21 cellular contexts compared by ENCODE assay signal in genomic region chr7:112763996-112764395, GRCh38. TPM values are rescaled to one million over a fixed set of nuclear protein-coding genes. Genes with fewer than 3 reads are reported as not detected.
DNase-seq lines count a peak whose midpoint lies in the region; ATAC-seq and FAIRE-seq lines count a peak whose summit lies in the region.
"Had no signal": no experiment of that assay in that cellular context is flagged by ENCODE, and none has a peak within 500 bp of the region (broad histone marks: within the 10 kb centered on the region; RNA-seq: fewer than 3 reads in every experiment).

No MANE protein-coding gene starts in this region.

- ATAC-seq in activated naive CD8-positive, alpha-beta T cell treated with anti-CD3 and anti-CD28 coated beads, Interleukin-2, amount 10 ng/mL, durations not matched to agents 7 days and 5 days (ENCODE audit: low read depth): no peak
- no peak for ATAC-seq in activated naive CD8-positive, alpha-beta T cell treated with anti-CD3 and anti-CD28 coated beads, Interleukin-2, amount 50 U/mL, for 24 hours
- ATAC-seq: Panc1 had no signal

- H3K9me3 Mint-ChIP-seq in activated naive CD8-positive, alpha-beta T cell treated with anti-CD3 and anti-CD28 coated beads, Interleukin-2, amount 10 ng/mL, durations not matched to agents 7 days and 5 days: no peaks in the 10 kb centered on the region
- H3K9me3 Mint-ChIP-seq in activated naive CD8-positive, alpha-beta T cell treated with anti-CD3 and anti-CD28 coated beads, Interleukin-2, amount 50 U/mL, for 24 hours: no peaks in the 10 kb centered on the region
- no peaks in the 10 kb centered on the region for H3K9me3 Mint-ChIP-seq in activated CD4-positive, alpha-beta memory T cell treated with anti-CD3 and anti-CD28 coated beads, Interleukin-2, amount 10 ng/mL, durations not matched to agents 7 days and 5 days
- H3K9me3 Mint-ChIP-seq: CD14-positive monocyte had no signal

- peak overlapping the region; percentile 3 for H3K27ac Mint-ChIP-seq in activated naive CD8-positive, alpha-beta T cell treated with anti-CD3 and anti-CD28 coated beads, Interleukin-2, amount 10 ng/mL, durations not matched to agents 7 days and 5 days
- H3K27ac Mint-ChIP-seq in activated naive CD8-positive, alpha-beta T cell treated with anti-CD3 and anti-CD28 coated beads, Interleukin-2, amount 50 U/mL, for 24 hours: no peak overlapping the region
- no peak overlapping the region for H3K27ac Mint-ChIP-seq in activated CD4-positive, alpha-beta memory T cell treated with anti-CD3 and anti-CD28 coated beads, Interleukin-2, amount 10 ng/mL, durations not matched to agents 7 days and 5 days
- H3K27ac Mint-ChIP-seq: CD14-positive monocyte had no signal

- peaks cover 3% of the 10 kb centered on the region for H3K36me3 Mint-ChIP-seq in activated naive CD8-positive, alpha-beta T cell treated with anti-CD3 and anti-CD28 coated beads, Interleukin-2, amount 10 ng/mL, durations not matched to agents 7 days and 5 days
- H3K36me3 Mint-ChIP-seq in activated naive CD8-positive, alpha-beta T cell treated with anti-CD3 and anti-CD28 coated beads, Interleukin-2, amount 50 U/mL, for 24 hours (ENCODE audit: low read depth): peaks cover 11% of the 10 kb centered on the region
- H3K36me3 Mint-ChIP-seq in activated CD4-positive, alpha-beta memory T cell treated with anti-CD3 and anti-CD28 coated beads, Interleukin-2, amount 10 ng/mL, durations not matched to agents 7 days and 5 days (ENCODE audit: low read depth): peaks cover 11% of the 10 kb centered on the region

- no peaks in the 10 kb centered on the region for H3K27me3 Mint-ChIP-seq in activated naive CD8-positive, alpha-beta T cell treated with anti-CD3 and anti-CD28 coated beads, Interleukin-2, amount 10 ng/mL, durations not matched to agents 7 days and 5 days
- H3K27me3 Mint-ChIP-seq in activated naive CD8-positive, alpha-beta T cell treated with anti-CD3 and anti-CD28 coated beads, Interleukin-2, amount 50 U/mL, for 24 hours: no peaks in the 10 kb centered on the region
- no peaks in the 10 kb centered on the region for H3K27me3 Mint-ChIP-seq in activated CD4-positive, alpha-beta memory T cell treated with anti-CD3 and anti-CD28 coated beads, Interleukin-2, amount 10 ng/mL, durations not matched to agents 7 days and 5 days

- H3K4me1 Mint-ChIP-seq in activated naive CD8-positive, alpha-beta T cell treated with anti-CD3 and anti-CD28 coated beads, Interleukin-2, amount 10 ng/mL, durations not matched to agents 7 days and 5 days: peaks cover 4% of the 10 kb centered on the region
- H3K4me1 Mint-ChIP-seq in activated naive CD8-positive, alpha-beta T cell treated with anti-CD3 and anti-CD28 coated beads, Interleukin-2, amount 50 U/mL, for 24 hours: peaks cover 6% of the 10 kb centered on the region
- H3K4me1 Mint-ChIP-seq in activated CD4-positive, alpha-beta memory T cell treated with anti-CD3 and anti-CD28 coated beads, Interleukin-2, amount 10 ng/mL, durations not matched to agents 7 days and 5 days: peaks cover 17% of the 10 kb centered on the region
- H3K4me1 Mint-ChIP-seq: CD14-positive monocyte had no signal

- POLR2A ChIA-PET in activated naive CD8-positive, alpha-beta T cell treated with anti-CD3 and anti-CD28 coated beads, Interleukin-2, amount 10 ng/mL, durations not matched to agents 7 days and 5 days (lab: Charles Lee): no interaction called here
- POLR2A ChIA-PET in activated CD4-positive, alpha-beta memory T cell treated with anti-CD3 and anti-CD28 coated beads, Interleukin-2, amount 10 ng/mL, durations not matched to agents 7 days and 5 days (lab: Charles Lee): no interaction called here

- CTCF ChIA-PET in activated CD4-positive, alpha-beta memory T cell treated with anti-CD3 and anti-CD28 coated beads, Interleukin-2, amount 10 ng/mL, durations not matched to agents 7 days and 5 days (lab: Charles Lee): no interaction called here

- FAIRE-seq in RCC 7860 (lab: Jason Lieb, UNC) (peak; percentile 68), colon (lab: Jason Lieb, UNC) (peak; percentile 14)
- FAIRE-seq: H54 had no signal

- DNase-seq in activated naive CD8-positive, alpha-beta T cell treated with anti-CD3 and anti-CD28 coated beads, Interleukin-2, amount 10 ng/mL, durations not matched to agents 7 days and 5 days: no peak
- DNase-seq in activated naive CD8-positive, alpha-beta T cell treated with anti-CD3 and anti-CD28 coated beads, Interleukin-2, amount 50 U/mL, for 24 hours: no peak
- DNase-seq in RCC 7860 (ENCODE audit: low spot score): no peak
- no peak for DNase-seq in NCI-H1105 (lab: John Stamatoyannopoulos, UW)
- DNase-seq in NCI-H748 (lab: John Stamatoyannopoulos, UW; ENCODE audit: unreplicated experiment): no peak
- DNase-seq in glomerular visceral epithelial cell (ENCODE audit: extremely low spot score): no peak
- no peak for DNase-seq in activated CD4-positive, alpha-beta memory T cell treated with anti-CD3 and anti-CD28 coated beads, Interleukin-2, amount 10 ng/mL, durations not matched to agents 7 days and 5 days
- DNase-seq: 8988T, ACHN, BE2C, Karpas-422, NCI-H1417, NCI-H1694, NCI-H2029 treated with DMSO at 0.1 percent for 48 hours, NCI-H446 treated with DMSO at 0.1 percent for 48 hours, NCI-H526, SHP77 treated with DMSO at 0.1 percent for 48 hours had no signal

- no peak overlapping the region for H3K4me3 Mint-ChIP-seq in activated naive CD8-positive, alpha-beta T cell treated with anti-CD3 and anti-CD28 coated beads, Interleukin-2, amount 10 ng/mL, durations not matched to agents 7 days and 5 days
- H3K4me3 Mint-ChIP-seq in activated naive CD8-positive, alpha-beta T cell treated with anti-CD3 and anti-CD28 coated beads, Interleukin-2, amount 50 U/mL, for 24 hours: no peak overlapping the region
- H3K4me3 Mint-ChIP-seq in activated CD4-positive, alpha-beta memory T cell treated with anti-CD3 and anti-CD28 coated beads, Interleukin-2, amount 10 ng/mL, durations not matched to agents 7 days and 5 days: no peak overlapping the region
- H3K4me3 Mint-ChIP-seq: CD14-positive monocyte had no signal

RNA-seq across cellular contexts. Expression of gene TMEM168, which starts 26.2 kb away (rescaled TPM):
- 10 to 100 TPM; 20.7 to 20.9 TPM for total RNA-seq in activated naive CD8-positive, alpha-beta T cell treated with anti-CD3 and anti-CD28 coated beads, Interleukin-2, amount 10 ng/mL, durations not matched to agents 7 days and 5 days
- total RNA-seq in activated CD4-positive, alpha-beta memory T cell treated with anti-CD3 and anti-CD28 coated beads, Interleukin-2, amount 10 ng/mL, durations not matched to agents 7 days and 5 days: 10 to 100 TPM; 15.3 to 19.5 TPM
